12 cellular contexts compared by ENCODE assay signal in the genomic region with DNA sequence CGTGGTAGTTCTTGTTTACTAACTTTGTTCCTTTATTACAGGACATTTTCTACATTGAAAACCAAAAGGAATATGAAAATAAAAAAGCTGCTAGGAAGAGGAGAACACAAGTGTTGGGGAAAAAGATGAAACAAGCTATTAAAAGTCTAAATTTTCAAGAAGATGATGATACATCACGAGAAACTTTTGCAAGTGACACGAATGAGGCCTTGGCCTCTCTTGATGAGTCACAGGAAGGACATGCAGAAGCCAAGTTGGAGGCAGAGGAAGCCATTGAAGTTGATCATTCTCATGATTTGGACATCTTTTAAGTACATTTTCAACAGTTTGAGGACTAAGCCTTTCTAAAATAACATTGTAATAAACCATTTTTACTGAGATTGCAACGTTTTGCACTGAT. TPM values are rescaled to one million over a fixed set of nuclear protein-coding genes. Genes with fewer than 3 reads are reported as not detected.
DNase-seq lines count a peak whose midpoint lies in the region; ATAC-seq, FAIRE-seq and TF ChIP-seq lines count a peak whose summit lies in the region.
"Had no signal": no experiment of that assay in that cellular context is flagged by ENCODE, and none has a peak within 500 bp of the region (broad histone marks: within the 10 kb centered on the region; RNA-seq: fewer than 3 reads in every experiment).

No MANE protein-coding gene starts in this region.

- no peaks in the 10 kb centered on the region for H3K79me2 ChIP-seq in endothelial cell of umbilical vein (ENCODE audit: control insufficient read depth, insufficient read depth, low read length)

- H3K27me3 Mint-ChIP-seq in activated T-cell treated with anti-CD3 and anti-CD28 coated beads, Interleukin-2, amount 50 U/mL, for 72 hours (ENCODE audit: low read depth) = no peaks in the 10 kb centered on the region
- H3K27me3 Mint-ChIP-seq in stimulated activated naive CD8-positive, alpha-beta T cell treated with anti-CD3 and anti-CD28 coated beads, Interleukin-15, Interleukin-2, amounts not matched to agents 100 ng/mL and 50 ng/mL, for 24 hours = no peaks in the 10 kb centered on the region

- TF ChIP-seq POLR2A in endothelial cell of umbilical vein (IDR thresholded peaks at IDR 0.05; ENCODE audit: low read depth, low read length) = no peak

- no peaks in the 10 kb centered on the region for H4K20me1 ChIP-seq in endothelial cell of umbilical vein (replicated peaks; ENCODE audit: control insufficient read depth, extremely low read depth, insufficient read depth, low read length)

- H3K27ac Mint-ChIP-seq in activated T-cell treated with anti-CD3 and anti-CD28 coated beads, Interleukin-2, amount 50 U/mL, for 72 hours = peak overlapping the region; percentile 55
- H3K27ac Mint-ChIP-seq in stimulated activated naive CD8-positive, alpha-beta T cell treated with anti-CD3 and anti-CD28 coated beads, Interleukin-15, Interleukin-2, amounts not matched to agents 100 ng/mL and 50 ng/mL, for 24 hours = peak overlapping the region; percentile 51

- peaks cover 11% of the 10 kb centered on the region for H3K4me1 Mint-ChIP-seq in activated T-cell treated with anti-CD3 and anti-CD28 coated beads, Interleukin-2, amount 50 U/mL, for 72 hours (ENCODE audit: low read depth)
- H3K4me1 Mint-ChIP-seq in stimulated activated naive CD8-positive, alpha-beta T cell treated with anti-CD3 and anti-CD28 coated beads, Interleukin-15, Interleukin-2, amounts not matched to agents 100 ng/mL and 50 ng/mL, for 24 hours (ENCODE audit: low read depth) = peaks cover 10% of the 10 kb centered on the region

- H3K36me3 Mint-ChIP-seq in activated T-cell treated with anti-CD3 and anti-CD28 coated beads, Interleukin-2, amount 50 U/mL, for 72 hours (ENCODE audit: insufficient read depth in 2 of 2) = peaks cover 3 to 19% of the 10 kb centered on the region in 2 donors
- peaks cover 38% of the 10 kb centered on the region for H3K36me3 Mint-ChIP-seq in stimulated activated naive CD8-positive, alpha-beta T cell treated with anti-CD3 and anti-CD28 coated beads, Interleukin-15, Interleukin-2, amounts not matched to agents 100 ng/mL and 50 ng/mL, for 24 hours (ENCODE audit: low read depth)

- peak; percentile 58 to 75 for ATAC-seq in activated T-cell treated with anti-CD3 and anti-CD28 coated beads, Interleukin-2, amount 50 U/mL, for 72 hours (replicated peaks in 1 of 2)
- no peak for ATAC-seq in HG03342 (IDR thresholded peaks at IDR 0.05; ENCODE audit: unreplicated experiment)

- DNase-seq in activated T-cell treated with anti-CD3 and anti-CD28 coated beads, Interleukin-2, amount 50 U/mL, for 72 hours = peak; percentile 10 to 17
- no peak for DNase-seq in activated T-cell treated with anti-CD3 and anti-CD28 coated beads for 4 hours
- DNase-seq in SIG-M5 treated with dmso at 0.1 percent for 504 hours (lab: John Stamatoyannopoulos, UW; ENCODE audit: unreplicated experiment) = peak; percentile 69
- peak; percentile 35 for DNase-seq in endothelial cell of umbilical vein (ENCODE audit: low read depth, low spot score)
- DNase-seq in epidermal melanocyte (ENCODE audit: insufficient read length, low spot score) = no peak
- DNase-seq in effector CD8-positive, alpha-beta T cell (lab: John Stamatoyannopoulos, UW) = no peak
- DNase-seq: anterior cingulate cortex, NCI-H1694 treated with DMSO at 0.1 percent for 48 hours, stomach had no signal

- H3K9ac ChIP-seq in endothelial cell of umbilical vein (replicated peaks; ENCODE audit: extremely low read depth, insufficient read depth, low read length) = no peak overlapping the region

- dilution Hi-C loops in endothelial cell of umbilical vein (cut with MboI; ENCODE audit: extremely low pct_ligation_motif_present, low sequenced_read_pairs) = no loop called here

- no peaks in the 10 kb centered on the region for H3K27me3 ChIP-seq in endothelial cell of umbilical vein (ENCODE audit: control insufficient read depth in 2 of 2, insufficient read depth in 2 of 2, low read length in 2 of 2)
- H3K27me3 ChIP-seq: stomach had no signal

- no peak overlapping the region for H3K27ac ChIP-seq in endothelial cell of umbilical vein (ENCODE audit: insufficient read depth, low read depth, low read length)
- H3K27ac ChIP-seq: C4-2B, stomach had no signal

- FAIRE-seq in endothelial cell of umbilical vein (lab: Jason Lieb, UNC) = peak; percentile 75

- peak overlapping the region in 1 of 2 donors; percentile 58 for H3K4me3 Mint-ChIP-seq in activated T-cell treated with anti-CD3 and anti-CD28 coated beads, Interleukin-2, amount 50 U/mL, for 72 hours
- no peak overlapping the region for H3K4me3 Mint-ChIP-seq in stimulated activated naive CD8-positive, alpha-beta T cell treated with anti-CD3 and anti-CD28 coated beads, Interleukin-15, Interleukin-2, amounts not matched to agents 100 ng/mL and 50 ng/mL, for 24 hours

- H3K4me1 ChIP-seq in endothelial cell of umbilical vein (ENCODE audit: control insufficient read depth, extremely low read depth, insufficient read depth, low read length) = peaks cover 10% of the 10 kb centered on the region

- POLR2A ChIA-PET in endothelial cell of umbilical vein (lab: Charles Lee) = no interaction called here

- TSS peak; percentile 10 for BruUV-seq in endothelial cell of umbilical vein (replicated peaks; lab: Mats Ljungman, UMichigan)

- no peaks in the 10 kb centered on the region for H3K9me1 ChIP-seq in endothelial cell of umbilical vein (replicated peaks; ENCODE audit: control insufficient read depth, extremely low read depth, insufficient read depth, low read length)

- intact Hi-C loops in endothelial cell of umbilical vein (cut with micrococcal nuclease) = no loop called here

- TF ChIP-seq CTCF in endothelial cell of umbilical vein (IDR thresholded peaks at IDR 0.05; ENCODE audit: extremely low read depth in 1 of 2, insufficient read depth in 1 of 2, low read depth in 1 of 2, low read length in 2 of 2) = no peak

- peak overlapping the region; percentile 75 for H3K4me2 ChIP-seq in endothelial cell of umbilical vein (ENCODE audit: insufficient read depth, low read length)

- H3K4me3 ChIP-seq in endothelial cell of umbilical vein (replicated peaks in 1 of 3; ENCODE audit: insufficient read depth in 1 of 3, low read depth in 1 of 3, low read length in 3 of 3) = no peak overlapping the region
- H3K4me3 ChIP-seq: stomach had no signal

- H2AFZ ChIP-seq in endothelial cell of umbilical vein (ENCODE audit: low read depth, low read length) = no peak overlapping the region

- H3K9me3 ChIP-seq in endothelial cell of umbilical vein (replicated peaks; ENCODE audit: control insufficient read depth, insufficient read depth, low read length) = no peaks in the 10 kb centered on the region
- H3K9me3 ChIP-seq: stomach had no signal

- H3K36me3 ChIP-seq in endothelial cell of umbilical vein (ENCODE audit: control insufficient read depth in 2 of 2, extremely low read depth in 1 of 2, insufficient read depth in 2 of 2, low read length in 2 of 2) = peaks cover 0 to 6% of the 10 kb centered on the region in 2 experiments

- CTCF ChIA-PET in endothelial cell of umbilical vein (lab: Charles Lee) = interaction anchor here (1.3 kb wide), 1 partner anchor 178 kb away, joined by 3 read pairs; no protein-coding TSS in a partner anchor

- no peaks in the 10 kb centered on the region for H3K9me3 Mint-ChIP-seq in activated T-cell treated with anti-CD3 and anti-CD28 coated beads, Interleukin-2, amount 50 U/mL, for 72 hours
- H3K9me3 Mint-ChIP-seq in stimulated activated naive CD8-positive, alpha-beta T cell treated with anti-CD3 and anti-CD28 coated beads, Interleukin-15, Interleukin-2, amounts not matched to agents 100 ng/mL and 50 ng/mL, for 24 hours = no peaks in the 10 kb centered on the region

TF ChIP-seq in endothelial cell of umbilical vein, 7 proteins besides CTCF, POLR2A, EP300 and RAD21:
- TF ChIP-seq MYC (IDR thresholded peaks at IDR 0.05; ENCODE audit: low read depth, low read length) (no peak), GATA2 (IDR thresholded peaks at IDR 0.05; ENCODE audit: insufficient read depth, insufficient read length, low read depth, low read length) (no peak), FOS (IDR thresholded peaks at IDR 0.05; ENCODE audit: borderline replicate concordance, insufficient read depth, low read length) (peak; percentile 66), POLR2AphosphoS5 (IDR thresholded peaks at IDR 0.05; ENCODE audit: insufficient read depth, low read depth, low read length) (no peak), JUN (IDR thresholded peaks at IDR 0.05; ENCODE audit: borderline replicate concordance, insufficient read depth, insufficient read length, low read depth) (peak; percentile 41), EZH2 (IDR thresholded peaks at IDR 0.05; ENCODE audit: borderline replicate concordance, low read depth, low read length, severe bottlenecking) (no peak)
- TF ChIP-seq, protein P1, sequence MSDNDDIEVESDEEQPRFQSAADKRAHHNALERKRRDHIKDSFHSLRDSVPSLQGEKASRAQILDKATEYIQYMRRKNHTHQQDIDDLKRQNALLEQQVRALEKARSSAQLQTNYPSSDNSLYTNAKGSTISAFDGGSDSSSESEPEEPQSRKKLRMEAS (IDR thresholded peaks at IDR 0.05; ENCODE audit: insufficient read depth, insufficient read length) = no peak

RNA-seq across cellular contexts. Expression of a gene that starts 23.8 kb away (rescaled TPM):
- total RNA-seq in activated T-cell treated with anti-CD3 and anti-CD28 coated beads, Interleukin-2, amount 50 U/mL, for 72 hours = 10 to 100 TPM; 30.6 to 40.0 TPM
- 48.2 and 51.2 TPM in 2 replicates for total RNA-seq in endothelial cell of umbilical vein
- 22.6 and 33.0 TPM in 2 replicates for polyA plus RNA-seq in endothelial cell of umbilical vein
- polyA plus RNA-seq in endothelial cell of umbilical vein (2011; cell fraction: cytosol; rRNA removed) = 48.6 and 51.4 TPM in 2 replicates
- polyA plus RNA-seq in endothelial cell of umbilical vein (2011; cell fraction: nucleus; rRNA removed) = 18.0 and 27.0 TPM in 2 replicates
- polyA plus RNA-seq in endothelial cell of umbilical vein (2012) = 42.9 and 75.7 TPM in 2 replicates
- polyA minus RNA-seq in endothelial cell of umbilical vein = 32.4 and 51.4 TPM in 2 replicates
- 18.8 TPM for polyA minus RNA-seq in endothelial cell of umbilical vein (2011; cell fraction: cytosol; rRNA and poly(A)+ RNA removed)
- polyA minus RNA-seq in endothelial cell of umbilical vein (2011; cell fraction: nucleus; rRNA and poly(A)+ RNA removed) = 22.7 and 23.3 TPM in 2 replicates

RNA-seq across cellular contexts. Expression of a gene that starts 29.5 kb away (rescaled TPM):
- 1 to 10 TPM; 4.8 to 5.8 TPM for total RNA-seq in activated T-cell treated with anti-CD3 and anti-CD28 coated beads, Interleukin-2, amount 50 U/mL, for 72 hours
- 75.7 and 103 TPM in 2 replicates for total RNA-seq in endothelial cell of umbilical vein
- polyA plus RNA-seq in endothelial cell of umbilical vein = 30.1 and 43.6 TPM in 2 replicates
- 62.3 and 63.8 TPM in 2 replicates for polyA plus RNA-seq in endothelial cell of umbilical vein (2011; cell fraction: cytosol; rRNA removed)
- 51.9 and 72.1 TPM in 2 replicates for polyA plus RNA-seq in endothelial cell of umbilical vein (2011; cell fraction: nucleus; rRNA removed)
- 115 and 118 TPM in 2 replicates for polyA plus RNA-seq in endothelial cell of umbilical vein (2012)
- polyA minus RNA-seq in endothelial cell of umbilical vein = 79.1 and 82.5 TPM in 2 replicates
- polyA minus RNA-seq in endothelial cell of umbilical vein (2011; cell fraction: cytosol; rRNA and poly(A)+ RNA removed) = 30.6 TPM
- 38.9 and 44.6 TPM in 2 replicates for polyA minus RNA-seq in endothelial cell of umbilical vein (2011; cell fraction: nucleus; rRNA and poly(A)+ RNA removed)

Comparison
In these comparisons a context has a peak if more than half of its experiments do, and no peak if none do; other contexts are left out.
1. DNase-seq: peak in activated T-cell treated with anti-CD3 and anti-CD28 coated beads, Interleukin-2, amount 50 U/mL, for 72 hours (2 of 2), SIG-M5 treated with dmso at 0.1 percent for 504 hours (single experiment) and endothelial cell of umbilical vein (single experiment); none in activated T-cell treated with anti-CD3 and anti-CD28 coated beads for 4 hours (single experiment), epidermal melanocyte (single experiment) and effector CD8-positive, alpha-beta T cell (single experiment).
2. RNA of a gene that starts 29.5 kb away (total RNA-seq): 75.7 to 103 TPM in endothelial cell of umbilical vein; 4.8 to 5.8 TPM in activated T-cell treated with anti-CD3 and anti-CD28 coated beads, Interleukin-2, amount 50 U/mL, for 72 hours; every median in the first group is over 10 times any median in the second.